In genomic region chr20:10502098-10502526, GRCh38 we compare ENCODE assay signal across 10 cellular contexts.
DNase-seq lines count a peak whose midpoint lies in the region; ATAC-seq and TF ChIP-seq lines count a peak whose summit lies in the region.
"Had no signal": no experiment of that assay in that cellular context is flagged by ENCODE, and none has a peak within 500 bp of the region (broad histone marks: within the 10 kb centered on the region; RNA-seq: fewer than 3 reads in every experiment).

No MANE protein-coding gene starts in this region.

- CTCF ChIA-PET in A673 (lab: Charles Lee): no interaction called here
- CTCF ChIA-PET in activated CD4-positive, alpha-beta T cell treated with anti-CD3 and anti-CD28 coated beads, Interleukin-2, amount 10 ng/mL, durations not matched to agents 7 days and 5 days (lab: Charles Lee): no interaction called here

- H2AK5ac ChIP-seq in H9 (ENCODE audit: insufficient read length, low read length): no peak overlapping the region

- no peaks in the 10 kb centered on the region for H3K36me3 Mint-ChIP-seq in H9 (ENCODE audit: insufficient read depth in 1 of 3, low read depth in 3 of 3)
- H3K36me3 Mint-ChIP-seq in activated CD4-positive, alpha-beta T cell treated with anti-CD3 and anti-CD28 coated beads, Interleukin-2, amount 10 ng/mL, durations not matched to agents 7 days and 5 days (ENCODE audit: low read depth): peaks cover 8% of the 10 kb centered on the region

- H3K4me3 ChIP-seq in A673 (ENCODE audit: low read depth, low read length, poor library complexity, severe bottlenecking) (no peak overlapping the region), ovary (no peak overlapping the region), transverse colon (no peak overlapping the region)

- WGBS in H9 (ENCODE audit: extremely low coverage, insufficient read length, low lambda C conversion rate): no CpG with 5 or more reads among the region's 5 CpGs
- WGBS in ovary, 3 donors: 64 to 82% (median 77%) methylated on average over 5 of the region's 5 CpGs
- WGBS in transverse colon (ENCODE audit: low coverage in 1 of 2), 2 donors: 90% methylated on average over 5 of the region's 5 CpGs; no CpG with 5 or more reads in 1 of the 2 donors

- intact Hi-C loops in A673 (cut with micrococcal nuclease; ENCODE audit: unreplicated experiment) (no loop called here), ovary (cut with DNase I) (loop anchor here in 1 of 4 donors (5.0 kb wide), 1 partner anchor 300 kb away; no protein-coding TSS in a partner anchor), transverse colon (cut with DNase I; ENCODE audit: low total_unique reads) (no loop called here)

- no peak overlapping the region for H3K23ac ChIP-seq in H9 (ENCODE audit: insufficient read length, low read depth, low read length)

- in situ Hi-C loops in transverse colon (cut with MboI; ENCODE audit: low pct_ligation_motif_present in 1 of 4, low pct_unique_long_range_greater_than_20kb in 1 of 4, low sequenced_read_pairs in 3 of 4): no loop called here

- no peak overlapping the region for H2BK120ac ChIP-seq in H9 (ENCODE audit: low read depth, low read length, poor library complexity, severe bottlenecking)

- TF ChIP-seq CTCF in A673 (conservative IDR thresholded peaks at IDR 0.05; ENCODE audit: low read depth, low read length) (no peak), H9 (conservative IDR thresholded peaks at IDR 0.05) (no peak), foreskin keratinocyte (conservative IDR thresholded peaks at IDR 0.05) (no peak), ovary (IDR thresholded peaks at IDR 0.05) (no peak), transverse colon (IDR thresholded peaks at IDR 0.05) (no peak)

- H4K91ac ChIP-seq in H9 (ENCODE audit: insufficient read length, low read depth, low read length): peak overlapping the region; percentile 94

- no peak for TF ChIP-seq POLR2A in ovary (IDR thresholded peaks at IDR 0.05)
- TF ChIP-seq POLR2A in transverse colon (IDR thresholded peaks at IDR 0.05): no peak

- H3K14ac ChIP-seq in H9 (ENCODE audit: insufficient read depth, low read length): peak overlapping the region; percentile 49; the same call in 1 of the 2 replicates

- no peak for TF ChIP-seq EP300 in ovary (IDR thresholded peaks at IDR 0.05)
- TF ChIP-seq EP300 in transverse colon (IDR thresholded peaks at IDR 0.05; ENCODE audit: low read depth): no peak

- peak overlapping the region; percentile 44 for H3K18ac ChIP-seq in H9 (ENCODE audit: insufficient read length, low read depth, low read length)

- no peak overlapping the region for H3K4ac ChIP-seq in H9 (ENCODE audit: low read depth, low read length)

- H3K9me3 ChIP-seq in A673 (ENCODE audit: low read depth, low read length, poor library complexity, severe bottlenecking): no peaks in the 10 kb centered on the region
- H3K9me3 ChIP-seq in H9 (ENCODE audit: control insufficient read depth, low read depth, low read length): no peaks in the 10 kb centered on the region
- H3K9me3 ChIP-seq in ovary: no peaks in the 10 kb centered on the region
- H3K9me3 ChIP-seq in transverse colon: no peaks in the 10 kb centered on the region

- POLR2A ChIA-PET in A673 (lab: Charles Lee; ENCODE audit: low non-redundant PET): no interaction called here
- POLR2A ChIA-PET in activated CD4-positive, alpha-beta T cell treated with anti-CD3 and anti-CD28 coated beads, Interleukin-2, amount 10 ng/mL, durations not matched to agents 7 days and 5 days (lab: Charles Lee): no interaction called here

- H4K8ac ChIP-seq in H9 (replicated peaks; ENCODE audit: insufficient read length, low read depth, low read length): no peak overlapping the region

- peaks cover 5% of the 10 kb centered on the region; the same call in 1 of the 2 replicates for H3K79me2 ChIP-seq in H9 (ENCODE audit: insufficient read depth, low read length)

- H3K4me2 ChIP-seq in H9 (ENCODE audit: insufficient read depth, insufficient read length, low read length): no peak overlapping the region

- H4K20me1 ChIP-seq in H9 (ENCODE audit: control insufficient read depth, insufficient read depth, insufficient read length): no peaks in the 10 kb centered on the region

- no peaks in the 10 kb centered on the region for H3K23me2 ChIP-seq in H9 (ENCODE audit: insufficient read length, low read depth, low read length, poor library complexity, severe bottlenecking)

- BruUV-seq in A673 (replicated peaks; lab: Mats Ljungman, UMichigan): no TSS peak

- H3K27me3 ChIP-seq in A673 (replicated peaks; ENCODE audit: insufficient read depth, low read depth, low read length, poor library complexity) (no peaks in the 10 kb centered on the region), H9 (ENCODE audit: insufficient read depth, low read length) (no peaks in the 10 kb centered on the region), foreskin keratinocyte (no peaks in the 10 kb centered on the region), ovary (no peaks in the 10 kb centered on the region), transverse colon (no peaks in the 10 kb centered on the region)

- H3T11ph ChIP-seq in H9 (ENCODE audit: low read length): peak overlapping the region; percentile 36

- peaks cover 5% of the 10 kb centered on the region for H3K79me1 ChIP-seq in H9 (ENCODE audit: insufficient read depth, low read depth, low read length, poor library complexity, severe bottlenecking)

- H3K4me1 ChIP-seq in A673 (ENCODE audit: insufficient read depth, low read length, poor library complexity, severe bottlenecking) (peaks cover 59% of the 10 kb centered on the region), H9 (ENCODE audit: insufficient read depth, low read length) (peaks cover 14% of the 10 kb centered on the region; the same call in 1 of the 2 replicates), foreskin keratinocyte (peaks cover 23% of the 10 kb centered on the region), ovary (ENCODE audit: insufficient read depth) (peaks cover 13% of the 10 kb centered on the region), transverse colon (peaks cover 16 to 26% (median 18%) of the 10 kb centered on the region in 4 donors)

- peak overlapping the region; percentile 44 for H3K27ac ChIP-seq in A673 (ENCODE audit: low read depth, low read length, poor library complexity, severe bottlenecking)
- no peak overlapping the region for H3K27ac ChIP-seq in H9 (ENCODE audit: insufficient read length, low read depth, low read length)
- no peak overlapping the region for H3K27ac ChIP-seq in foreskin keratinocyte
- no peak overlapping the region for H3K27ac ChIP-seq in ovary
- peak overlapping the region in 1 of 4 donors; percentile 15 for H3K27ac ChIP-seq in transverse colon

- H2BK20ac ChIP-seq in H9 (ENCODE audit: low read depth, low read length, poor library complexity, severe bottlenecking): no peak overlapping the region

- H2BK12ac ChIP-seq in H9 (ENCODE audit: insufficient read length, low read depth, low read length): peak overlapping the region; percentile 52

- no peaks in the 10 kb centered on the region for H3K27me3 Mint-ChIP-seq in H9 (ENCODE audit: low read depth)
- H3K27me3 Mint-ChIP-seq in activated CD4-positive, alpha-beta T cell treated with anti-CD3 and anti-CD28 coated beads, Interleukin-2, amount 10 ng/mL, durations not matched to agents 7 days and 5 days: no peaks in the 10 kb centered on the region

- H3K36me3 ChIP-seq in A673 (ENCODE audit: insufficient read depth, low read length, poor library complexity, severe bottlenecking) (no peaks in the 10 kb centered on the region), ovary (no peaks in the 10 kb centered on the region), transverse colon (no peaks in the 10 kb centered on the region)

- H3K27ac Mint-ChIP-seq in H9: peak overlapping the region in 1 of 3 experiments; percentile 32; a peak in 2 of 7 replicates
- H3K27ac Mint-ChIP-seq in activated CD4-positive, alpha-beta T cell treated with anti-CD3 and anti-CD28 coated beads, Interleukin-2, amount 10 ng/mL, durations not matched to agents 7 days and 5 days: peak overlapping the region; percentile 96

- H3K9ac ChIP-seq in H9 (ENCODE audit: extremely low read depth, insufficient read length, low read length): no peak overlapping the region

- H3K4me3 Mint-ChIP-seq in H9: no peak overlapping the region
- peak overlapping the region; percentile 78 for H3K4me3 Mint-ChIP-seq in activated CD4-positive, alpha-beta T cell treated with anti-CD3 and anti-CD28 coated beads, Interleukin-2, amount 10 ng/mL, durations not matched to agents 7 days and 5 days

- H2BK15ac ChIP-seq in H9 (ENCODE audit: low read depth, low read length): no peak overlapping the region

- H3K9me3 Mint-ChIP-seq in H9: no peaks in the 10 kb centered on the region; a peak in 1 of 5 replicates
- no peaks in the 10 kb centered on the region for H3K9me3 Mint-ChIP-seq in activated CD4-positive, alpha-beta T cell treated with anti-CD3 and anti-CD28 coated beads, Interleukin-2, amount 10 ng/mL, durations not matched to agents 7 days and 5 days

- H2BK5ac ChIP-seq in H9 (ENCODE audit: insufficient read length, low read length): no peak overlapping the region

- H2AFZ ChIP-seq in H9 (ENCODE audit: low read length): no peak overlapping the region

- peaks cover 31 to 35% of the 10 kb centered on the region in 2 experiments for H3K4me1 Mint-ChIP-seq in H9
- H3K4me1 Mint-ChIP-seq in activated CD4-positive, alpha-beta T cell treated with anti-CD3 and anti-CD28 coated beads, Interleukin-2, amount 10 ng/mL, durations not matched to agents 7 days and 5 days: peaks cover 44% of the 10 kb centered on the region

- DNase-seq in A673 (ENCODE audit: low spot score) (no peak), H9 (no peak), foreskin keratinocyte (no peak), ovary (no peak), transverse colon (no peak)
- DNase-seq in activated CD4-positive, alpha-beta T cell treated with anti-CD3 and anti-CD28 coated beads, Interleukin-2, amount 10 ng/mL, durations not matched to agents 7 days and 5 days: peak; percentile 37
- DNase-seq: NCI-H1048, Right ventricle myocardium superior had no signal

- H3K56ac ChIP-seq in H9 (ENCODE audit: insufficient read length, low read depth, low read length): no peak overlapping the region

- H4K5ac ChIP-seq in H9 (ENCODE audit: insufficient read length, low read depth, low read length): no peak overlapping the region

- peak; percentile 21 for ATAC-seq in foreskin keratinocyte
- ATAC-seq in GM21786 (IDR thresholded peaks at IDR 0.05; ENCODE audit: unreplicated experiment): no peak
- ATAC-seq in GM21737 (IDR thresholded peaks at IDR 0.05; ENCODE audit: unreplicated experiment): no peak
